ENCODE assay signal across 7 cellular contexts in genomic region chr6:33271098-33271607, GRCh38. TPM values are rescaled to one million over a fixed set of nuclear protein-coding genes. Genes with fewer than 3 reads are reported as not detected.
DNase-seq lines count a peak whose midpoint lies in the region; ATAC-seq and TF ChIP-seq lines count a peak whose summit lies in the region.

No MANE protein-coding gene starts in this region.

- H3K4ac ChIP-seq in IMR-90 (ENCODE audit: low read depth, low read length): peak overlapping the region; percentile 95

- H3K27ac ChIP-seq in IMR-90 (ENCODE audit: insufficient read depth, low read length) (peak overlapping the region; percentile 89), vagina (peak overlapping the region; percentile 83)

- TF ChIP-seq RAD21 in IMR-90 (IDR thresholded peaks at IDR 0.05; ENCODE audit: low read length): no peak

- intact Hi-C loops in IMR-90 (cut with micrococcal nuclease): no loop called here
- intact Hi-C loops in MCF 10A (cut with micrococcal nuclease): no loop called here
- intact Hi-C loops in vagina (cut with DNase I): loop anchor here (5.0 kb wide), 1 partner anchor 69 kb away; the partner anchor contains the start of genes HSD17B8, RXRB and SLC39A7

- peak overlapping the region; percentile 37 for H3K18ac ChIP-seq in IMR-90 (ENCODE audit: low read depth, low read length)

- H2BK15ac ChIP-seq in IMR-90 (ENCODE audit: low read depth, low read length): peak overlapping the region; percentile 40; the same call in 1 of the 3 replicates

- peak overlapping the region; percentile 94 for H4K5ac ChIP-seq in IMR-90 (ENCODE audit: low read depth, low read length)

- H2AFZ ChIP-seq in IMR-90 (replicated peaks; ENCODE audit: low read length, poor library complexity): peak overlapping the region; percentile 98

- TF ChIP-seq POLR2A in IMR-90 (IDR thresholded peaks at IDR 0.05; ENCODE audit: low read depth, low read length): no peak
- no peak for TF ChIP-seq POLR2A in vagina (IDR thresholded peaks at IDR 0.05)

- peaks cover 86% of the 10 kb centered on the region for H3K36me3 Mint-ChIP-seq in MCF 10A (ENCODE audit: insufficient read depth, unreplicated experiment)
- peaks cover 30% of the 10 kb centered on the region for H3K36me3 Mint-ChIP-seq in memory B cell

- peak overlapping the region; percentile 99 for H4K8ac ChIP-seq in IMR-90 (ENCODE audit: low read depth in 2 of 2, low read length in 2 of 2)

- in situ Hi-C loops in IMR-90 (cut with MboI; ENCODE audit: low sequenced_read_pairs): no loop called here

- peak overlapping the region; percentile 93 for H2AK9ac ChIP-seq in IMR-90 (replicated peaks; ENCODE audit: low read depth, low read length, poor library complexity)

- peak overlapping the region; percentile 99 for H3K4me3 Mint-ChIP-seq in MCF 10A (ENCODE audit: unreplicated experiment)
- peak overlapping the region; percentile 98 for H3K4me3 Mint-ChIP-seq in memory B cell

- H3K4me1 Mint-ChIP-seq in MCF 10A (ENCODE audit: insufficient read depth, unreplicated experiment) (peaks cover 29% of the 10 kb centered on the region), memory B cell (peaks cover 32% of the 10 kb centered on the region)

- H3K9me3 ChIP-seq in IMR-90 (ENCODE audit: control insufficient read depth, insufficient read depth, low read length) (no peaks in the 10 kb centered on the region), vagina (no peaks in the 10 kb centered on the region)

- peak overlapping the region; percentile 98 for H2AK5ac ChIP-seq in IMR-90 (ENCODE audit: low read depth, low read length)

- TF ChIP-seq CTCF in IMR-90 (conservative IDR thresholded peaks at IDR 0.05; ENCODE audit: low read depth, low read length) (no peak), MCF 10A (IDR thresholded peaks at IDR 0.05; ENCODE audit: unreplicated experiment) (no peak), vagina (IDR thresholded peaks at IDR 0.05) (no peak)

- no peaks in the 10 kb centered on the region for H3K27me3 ChIP-seq in IMR-90 (ENCODE audit: control insufficient read depth, insufficient read depth, low read length)
- no peaks in the 10 kb centered on the region for H3K27me3 ChIP-seq in vagina

- H3K27me3 Mint-ChIP-seq in MCF 10A (ENCODE audit: insufficient read depth, unreplicated experiment) (no peaks in the 10 kb centered on the region), memory B cell (no peaks in the 10 kb centered on the region)

- peak overlapping the region; percentile 100 for H3K56ac ChIP-seq in IMR-90 (ENCODE audit: extremely low read depth, insufficient read depth, low read length)

- H3K4me3 ChIP-seq in IMR-90 (ENCODE audit: insufficient read depth, low read depth, low read length) (peak overlapping the region; percentile 71), vagina (peak overlapping the region; percentile 59 to 69)

- no peaks in the 10 kb centered on the region for H3K9me3 Mint-ChIP-seq in MCF 10A (ENCODE audit: unreplicated experiment)
- no peaks in the 10 kb centered on the region for H3K9me3 Mint-ChIP-seq in memory B cell

- H3K36me3 ChIP-seq in IMR-90 (ENCODE audit: control insufficient read depth, insufficient read depth, low read length) (peaks cover 60% of the 10 kb centered on the region), vagina (peaks cover 0 to 58% of the 10 kb centered on the region in 2 donors)

- no peak for DNase-seq in IMR-90
- no peak for DNase-seq in MCF 10A (ENCODE audit: unreplicated experiment)
- no peak for DNase-seq in memory B cell (ENCODE audit: low spot score in 2 of 2)
- no peak for DNase-seq in vagina (ENCODE audit: extremely low spot score in 2 of 2)
- DNase-seq in OCI-M2 (lab: John Stamatoyannopoulos, UW; ENCODE audit: unreplicated experiment): no peak

- WGBS in IMR-90 (ENCODE audit: extremely low coverage in 2 of 2, insufficient read length in 1 of 2), 2 experiments: 0% methylated on average over 3 of the region's 13 CpGs; no CpG with 5 or more reads in 1 of the 2 experiments

- H2BK120ac ChIP-seq in IMR-90 (ENCODE audit: low read depth, low read length): peak overlapping the region; percentile 64

- peak overlapping the region; percentile 69 for H3K4me2 ChIP-seq in IMR-90 (ENCODE audit: low read depth, low read length)

- CTCF ChIA-PET in IMR-90 (lab: Yijun Ruan, JAX): no interaction called here
- CTCF ChIA-PET in MCF 10A (lab: Yijun Ruan, JAX): interaction anchor here (0.6 to 1.5 kb wide), 8 partner anchors 8 to 1150 kb away, joined by 3 to 10 read pairs (median 3); no protein-coding TSS in a partner anchor

- no peak overlapping the region for H2BK20ac ChIP-seq in IMR-90 (ENCODE audit: low read depth, low read length)

- peaks cover 24 to 58% of the 10 kb centered on the region in 2 experiments for H3K79me1 ChIP-seq in IMR-90 (ENCODE audit: low read depth in 1 of 2, low read length in 2 of 2)

- H3K23ac ChIP-seq in IMR-90 (ENCODE audit: low read depth, low read length): peak overlapping the region; percentile 83; the same call in 1 of the 2 replicates

- dilution Hi-C loops in IMR-90 (cut with HindIII; ENCODE audit: low sequenced_read_pairs, unreplicated experiment): no loop called here

- peaks cover 9% of the 10 kb centered on the region for H3K9me1 ChIP-seq in IMR-90 (ENCODE audit: insufficient read depth, low read length)

- POLR2A ChIA-PET in IMR-90 (lab: Charles Lee; ENCODE audit: unreplicated experiment) (interaction anchor here (0.5 to 1.0 kb wide), 3 partner anchors 10 to 63 kb away, joined by 3 to 6 read pairs (median 3); partner anchors contain the start of gene RING1), MCF 10A (lab: Yijun Ruan, JAX) (interaction anchor here (0.5 to 5.4 kb wide), 42 partner anchors 10 to 1730 kb away, joined by 3 to 155 read pairs (median 6); partner anchors contain the start of genes BAG6, BRD2, CUTA and HSD17B8)

- peak overlapping the region; percentile 95 for H3K14ac ChIP-seq in IMR-90 (replicated peaks; ENCODE audit: low read depth, low read length)

- peak overlapping the region; percentile 85 for H3K9ac ChIP-seq in IMR-90 (ENCODE audit: low read depth, low read length)

- H4K20me1 ChIP-seq in IMR-90 (ENCODE audit: insufficient read depth, low read length): peaks cover 42% of the 10 kb centered on the region

- peaks cover 10% of the 10 kb centered on the region for H3K4me1 ChIP-seq in IMR-90 (ENCODE audit: control insufficient read depth, insufficient read depth, low read length)
- peaks cover 53% of the 10 kb centered on the region for H3K4me1 ChIP-seq in vagina

- H3K27ac Mint-ChIP-seq in MCF 10A (ENCODE audit: low read depth, unreplicated experiment) (peak overlapping the region; percentile 100), memory B cell (peak overlapping the region; percentile 97)

- peak overlapping the region; percentile 92 for H2BK5ac ChIP-seq in IMR-90 (ENCODE audit: low read depth, low read length, poor library complexity, severe bottlenecking)

- ATAC-seq in GM19023 (IDR thresholded peaks at IDR 0.05; ENCODE audit: unreplicated experiment): peak; percentile 19
- ATAC-seq in IMR-90 (ENCODE audit: low read depth): peak; percentile 8
- peak; percentile 25 for ATAC-seq in memory B cell (ENCODE audit: low read depth)
- no peak for ATAC-seq in GM21825 (IDR thresholded peaks at IDR 0.05; ENCODE audit: unreplicated experiment)

- BruUV-seq in IMR-90 (replicated peaks; lab: Mats Ljungman, UMichigan): TSS peak; percentile 83
- BruUV-seq in MCF 10A (replicated peaks; lab: Mats Ljungman, UMichigan): TSS peak; percentile 81

- H4K91ac ChIP-seq in IMR-90 (ENCODE audit: insufficient read depth, low read depth, low read length): peak overlapping the region; percentile 93

TF ChIP-seq in IMR-90, 13 proteins besides CTCF, POLR2A, EP300 and RAD21 (continues in another document):
- TF ChIP-seq, protein P1, sequence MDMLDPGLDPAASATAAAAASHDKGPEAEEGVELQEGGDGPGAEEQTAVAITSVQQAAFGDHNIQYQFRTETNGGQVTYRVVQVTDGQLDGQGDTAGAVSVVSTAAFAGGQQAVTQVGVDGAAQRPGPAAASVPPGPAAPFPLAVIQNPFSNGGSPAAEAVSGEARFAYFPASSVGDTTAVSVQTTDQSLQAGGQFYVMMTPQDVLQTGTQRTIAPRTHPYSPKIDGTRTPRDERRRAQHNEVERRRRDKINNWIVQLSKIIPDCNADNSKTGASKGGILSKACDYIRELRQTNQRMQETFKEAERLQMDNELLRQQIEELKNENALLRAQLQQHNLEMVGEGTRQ (IDR thresholded peaks at IDR 0.05; ENCODE audit: low read depth, low read length): no peak

RNA-seq across cellular contexts. Expression of gene VPS52, which starts 0.5 kb away (rescaled TPM):
- 26.4 and 29.8 TPM in 2 replicates for total RNA-seq in IMR-90 (2012; rRNA removed)
- 54.6 and 57.8 TPM in 2 replicates for polyA plus RNA-seq in IMR-90 (2012; rRNA removed)
- polyA plus RNA-seq in IMR-90 (2012; cell fraction: cytosol; rRNA removed): 20.9 and 36.7 TPM in 2 replicates
- 189 and 280 TPM in 2 replicates for polyA plus RNA-seq in IMR-90 (2012; cell fraction: nucleus; rRNA removed; ENCODE audit: low replicate concordance)
- 47.8 and 49.7 TPM in 2 replicates for total RNA-seq in MCF 10A (2022)
- total RNA-seq in vagina: 42.2 TPM

RNA-seq across cellular contexts. Expression of gene RPS18, which starts 0.7 kb away (rescaled TPM):
- 6,097 and 6,577 TPM in 2 replicates for total RNA-seq in IMR-90 (2012; rRNA removed)
- polyA plus RNA-seq in IMR-90 (2012; rRNA removed): 8,417 and 8,876 TPM in 2 replicates
- 5,094 and 5,254 TPM in 2 replicates for polyA plus RNA-seq in IMR-90 (2012; cell fraction: cytosol; rRNA removed)
- 1,045 and 3,302 TPM in 2 replicates for polyA plus RNA-seq in IMR-90 (2012; cell fraction: nucleus; rRNA removed; ENCODE audit: low replicate concordance)
- 4,063 and 4,680 TPM in 2 replicates for total RNA-seq in MCF 10A (2022)
- 3,296 TPM for total RNA-seq in vagina

RNA-seq across cellular contexts. Expression of gene B3GALT4, which starts 5.8 kb away (rescaled TPM):
- total RNA-seq in IMR-90 (2012; rRNA removed) (0.72 and 0.83 TPM in 2 replicates), MCF 10A (2022) (0.37 and 0.58 TPM in 2 replicates), vagina (14.0 TPM)
- polyA plus RNA-seq in IMR-90 (2012; rRNA removed): 0.49 and 0.70 TPM in 2 replicates
- 0.90 and 1.5 TPM in 2 replicates for polyA plus RNA-seq in IMR-90 (2012; cell fraction: cytosol; rRNA removed)
- 0.18 and 0.47 TPM in 2 replicates for polyA plus RNA-seq in IMR-90 (2012; cell fraction: nucleus; rRNA removed; ENCODE audit: low replicate concordance)

RNA-seq across cellular contexts. Expression of gene WDR46, which starts 17.9 kb away (rescaled TPM):
- 68.9 and 73.8 TPM in 2 replicates for total RNA-seq in IMR-90 (2012; rRNA removed)
- polyA plus RNA-seq in IMR-90 (2012; rRNA removed): 81.6 and 88.0 TPM in 2 replicates
- polyA plus RNA-seq in IMR-90 (2012; cell fraction: cytosol; rRNA removed): 44.6 and 48.8 TPM in 2 replicates
- 196 and 239 TPM in 2 replicates for polyA plus RNA-seq in IMR-90 (2012; cell fraction: nucleus; rRNA removed; ENCODE audit: low replicate concordance)
- 53.1 and 57.0 TPM in 2 replicates for total RNA-seq in MCF 10A (2022)
- total RNA-seq in vagina: 36.3 TPM

RNA-seq across cellular contexts. Expression of gene PFDN6, which starts 18.2 kb away (rescaled TPM):
- total RNA-seq in IMR-90 (2012; rRNA removed) (24.4 and 41.7 TPM in 2 replicates), MCF 10A (2022) (54.7 and 67.1 TPM in 2 replicates), vagina (9.1 TPM)
- 76.5 and 92.1 TPM in 2 replicates for polyA plus RNA-seq in IMR-90 (2012; rRNA removed)
- 14.6 and 24.2 TPM in 2 replicates for polyA plus RNA-seq in IMR-90 (2012; cell fraction: cytosol; rRNA removed)
- polyA plus RNA-seq in IMR-90 (2012; cell fraction: nucleus; rRNA removed; ENCODE audit: low replicate concordance): 12.9 and 43.5 TPM in 2 replicates
